ENCODE assay signal across 8 cellular contexts in the genomic region with DNA sequence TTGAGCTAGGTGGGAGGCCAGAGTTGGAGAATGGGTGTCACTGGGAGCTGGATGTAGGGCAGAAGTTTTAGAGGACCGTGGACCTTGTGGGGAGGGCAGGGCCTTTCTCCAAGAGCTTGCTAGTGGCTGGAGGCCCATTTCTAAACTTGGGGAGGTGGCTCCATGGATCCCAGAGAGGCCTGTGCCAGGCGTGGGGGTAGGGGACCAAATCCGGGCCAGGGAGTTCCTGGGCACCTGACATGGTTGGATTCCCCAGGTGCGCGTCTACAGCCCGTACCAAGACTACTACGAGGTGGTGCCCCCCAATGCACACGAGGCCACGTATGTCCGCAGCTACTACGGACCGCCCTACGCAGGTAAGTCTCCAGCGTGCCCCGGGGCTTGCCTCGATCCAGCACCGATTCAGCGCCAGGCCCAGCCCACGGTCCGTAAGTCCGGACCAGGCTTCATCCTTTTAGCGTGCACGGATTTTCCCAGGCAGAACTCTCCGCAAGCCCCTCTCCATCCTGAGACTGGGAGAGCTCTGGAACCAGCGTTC.
DNase-seq lines count a peak whose midpoint lies in the region; ATAC-seq and TF ChIP-seq lines count a peak whose summit lies in the region.

No MANE protein-coding gene starts in this region.

- ATAC-seq in GM21786 (IDR thresholded peaks at IDR 0.05; ENCODE audit: unreplicated experiment) = no peak

- H3K9me3 ChIP-seq in SK-N-MC (ENCODE audit: low read depth, low read length) = no peaks in the 10 kb centered on the region

- H3K4me3 ChIP-seq in GM06990 (replicated peaks; ENCODE audit: low read depth, low read length) (peak overlapping the region; percentile 30), SK-N-MC (peak overlapping the region; percentile 67), fibroblast of pulmonary artery (replicated peaks; ENCODE audit: low read depth, low read length) (peak overlapping the region; percentile 37), skeletal muscle cell (ENCODE audit: low read depth, low read length) (peak overlapping the region; percentile 45)

- no peak overlapping the region for H3K9ac ChIP-seq in SK-N-MC (ENCODE audit: insufficient read length)

- H3K27me3 ChIP-seq in GM06990 (replicated peaks; ENCODE audit: control insufficient read depth, insufficient read depth, low read length) = no peaks in the 10 kb centered on the region

- no peak for TF ChIP-seq CTCF in GM06990 (IDR thresholded peaks at IDR 0.05; ENCODE audit: insufficient read depth, low read length, poor library complexity, severe bottlenecking)
- no peak for TF ChIP-seq CTCF in fibroblast of pulmonary artery (IDR thresholded peaks at IDR 0.05; ENCODE audit: low read length, missing control alignments)

- H3K36me3 ChIP-seq in GM06990 (ENCODE audit: control insufficient read depth, insufficient read depth, low read length) (no peaks in the 10 kb centered on the region), SK-N-MC (ENCODE audit: insufficient read depth, low read length) (no peaks in the 10 kb centered on the region)

- H3K27ac ChIP-seq in SK-N-MC = no peak overlapping the region

- DNase-seq in GM06990 (ENCODE audit: extremely low read depth, insufficient read length) = no peak
- no peak for DNase-seq in SK-N-MC (ENCODE audit: low read depth, low spot score)
- no peak for DNase-seq in fibroblast of pulmonary artery (ENCODE audit: low read depth)
- no peak for DNase-seq in skeletal muscle cell (ENCODE audit: low read depth)
- no peak for DNase-seq in NCI-H526 treated with DMSO at 0.1 percent for 48 hours (lab: John Stamatoyannopoulos, UW)
- DNase-seq in KG1 (lab: John Stamatoyannopoulos, UW) = no peak
- no peak for DNase-seq in NCI-H128 (lab: John Stamatoyannopoulos, UW; ENCODE audit: unreplicated experiment)
